In the genomic region with DNA sequence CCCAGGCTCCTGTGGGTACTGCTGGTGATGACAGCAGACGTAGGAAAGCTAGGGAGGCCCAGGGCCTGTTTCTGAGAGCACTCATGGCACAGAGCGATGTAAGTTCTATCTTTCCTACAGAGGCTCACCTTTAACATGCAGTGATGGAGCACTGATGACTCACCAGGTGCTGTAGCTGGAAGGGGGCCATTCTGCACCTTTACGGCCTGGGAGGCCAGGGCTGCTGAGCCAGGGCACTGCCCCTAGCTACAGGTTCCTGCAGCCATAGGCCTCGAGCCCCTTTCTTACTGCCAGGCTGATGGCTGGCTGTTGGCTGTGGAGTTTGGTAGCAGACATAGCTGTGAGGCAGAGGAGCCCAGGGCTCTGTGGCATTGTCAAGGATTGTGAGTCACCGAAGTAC, we compare ENCODE assay signal across 36 cellular contexts. TPM values are rescaled to one million over a fixed set of nuclear protein-coding genes. Genes with fewer than 3 reads are reported as not detected.
"Had no signal": no experiment of that assay in that cellular context is flagged by ENCODE, and none has a peak within 500 bp of the region (broad histone marks: within the 10 kb centered on the region; RNA-seq: fewer than 3 reads in every experiment).

No MANE protein-coding gene starts in this region.

- H3K4me3 Mint-ChIP-seq: immature natural killer cell; memory B cell; naive B cell; natural killer cell treated with Interleukin-12 subunit alpha and Interleukin-12 subunit beta and Interleukin-15 and Interleukin-18, amount 100 ng/mL, for 72 hours; neural crest cell had no signal

- H3K79me2 ChIP-seq: parathyroid adenoma had no signal

- FAIRE-seq: colon, keratinocyte had no signal

- H3K9me3 ChIP-seq: esophagus muscularis mucosa, heart right ventricle, prostate gland, right atrium auricular region, stomach, thyroid gland, vagina had no signal

- H3K27me3 ChIP-seq: right atrium auricular region, thyroid gland, vagina had no signal

- H3K4me1 Mint-ChIP-seq: immature natural killer cell, memory B cell, naive B cell, neural crest cell had no signal

- H2AFZ ChIP-seq: parathyroid adenoma had no signal

- H3K27ac ChIP-seq: dorsolateral prefrontal cortex, esophagus muscularis mucosa, heart right ventricle, parathyroid adenoma, prostate gland, right atrium auricular region, stomach, thyroid gland, vagina had no signal

- H3K4me3 ChIP-seq: dorsolateral prefrontal cortex, esophagus muscularis mucosa, heart right ventricle, lung, prostate gland, right atrium auricular region, smooth muscle cell, stomach, thyroid gland, vagina had no signal

- ATAC-seq: heart right ventricle; natural killer cell treated with Interleukin-12 subunit alpha and Interleukin-12 subunit beta and Interleukin-15 and Interleukin-18, amount 100 ng/mL, for 72 hours; sciatic nerve had no signal

- H3K27ac Mint-ChIP-seq: immature natural killer cell; memory B cell; natural killer cell treated with Interleukin-12 subunit alpha and Interleukin-12 subunit beta and Interleukin-15 and Interleukin-18, amount 100 ng/mL, for 72 hours had no signal

- DNase-seq: dorsolateral prefrontal cortex; effector CD4-positive, alpha-beta T cell; foreskin melanocyte; glutamatergic neuron; heart right ventricle; hypothalamus; immature natural killer cell; naive B cell; stimulated activated CD4-positive, alpha-beta T cell treated with anti-CD3 and anti-CD28 coated beads, Interleukin-12 subunit alpha, Interleukin-12 subunit beta, amount 100 ng/mL, for 4 hours; stimulated activated CD4-positive, alpha-beta T cell treated with anti-CD3 and anti-CD28 coated beads, Interleukin-1b, Interleukin-23, amount 100 ng/mL, for 48 hours; stimulated activated CD4-positive, alpha-beta T cell treated with anti-CD3 and anti-CD28 coated beads, Interleukin-4, amount 100 ng/mL, for 1 hour; stimulated activated CD8-positive, alpha-beta memory T cell treated with anti-CD3 and anti-CD28 coated beads, Interleukin-4, amount 100 ng/mL, for 48 hours; stimulated activated naive CD4-positive, alpha-beta T cell treated with Interleukin-2 at 50 U/mL for 16 hours; stomach; thyroid gland; trophoblast cell had no signal

- H3K36me3 Mint-ChIP-seq: immature natural killer cell; memory B cell; natural killer cell treated with Interleukin-12 subunit alpha and Interleukin-12 subunit beta and Interleukin-15 and Interleukin-18, amount 100 ng/mL, for 72 hours had no signal

- H3K36me3 ChIP-seq: esophagus muscularis mucosa, heart right ventricle, prostate gland, right atrium auricular region, stomach, thyroid gland, vagina had no signal

- H3K9me3 Mint-ChIP-seq: immature natural killer cell; natural killer cell treated with Interleukin-12 subunit alpha and Interleukin-12 subunit beta and Interleukin-15 and Interleukin-18, amount 100 ng/mL, for 72 hours; neural crest cell had no signal

- H3K4me1 ChIP-seq: esophagus muscularis mucosa, heart right ventricle, prostate gland, right atrium auricular region, stomach, thyroid gland, vagina had no signal

- H3K4me2 ChIP-seq: smooth muscle cell had no signal

RNA-seq across cellular contexts. Expression of a gene that starts 31.1 kb away (rescaled TPM):
- total RNA-seq: epithelial cell of proximal tubule; fibroblast of lung; heart right ventricle; liver; lung; mononuclear cell; natural killer cell treated with Interleukin-12 subunit alpha and Interleukin-12 subunit beta and Interleukin-15 and Interleukin-18, amount 100 ng/mL, for 72 hours; neural crest cell; osteoblast; prostate gland; right atrium auricular region; sciatic nerve; smooth muscle cell; stomach; subcutaneous adipose tissue; thyroid gland; ureter; vagina had no signal
- polyA plus RNA-seq: fibroblast of lung, heart right ventricle, immature natural killer cell, keratinocyte, liver, lung, smooth muscle cell had no signal
